In genomic region chr7:106057204-106057961, GRCh38 we compare ENCODE assay signal across 9 cellular contexts. TPM values are rescaled to one million over a fixed set of nuclear protein-coding genes. Genes with fewer than 3 reads are reported as not detected.
A peak's percentile ranks its signal among the peaks of the same experiment; 100 is the strongest.
DNase-seq lines count a peak whose midpoint lies in the region; ATAC-seq and TF ChIP-seq lines count a peak whose summit lies in the region.
"Had no signal": no experiment of that assay in that cellular context is flagged by ENCODE, and none has a peak within 500 bp of the region (broad histone marks: within the 10 kb centered on the region; RNA-seq: fewer than 3 reads in every experiment).

No MANE protein-coding gene starts in this region.

- no peaks in the 10 kb centered on the region for H3K36me3 ChIP-seq in CD4-positive, CD25-positive, alpha-beta regulatory T cell (ENCODE audit: control insufficient read depth, insufficient read depth, low read length)
- H3K36me3 ChIP-seq in GM23338 (ENCODE audit: insufficient read depth) (no peaks in the 10 kb centered on the region), neuronal stem cell (replicated peaks in 1 of 2; ENCODE audit: control insufficient read depth in 2 of 2, insufficient read depth in 2 of 2, low read length in 2 of 2) (no peaks in the 10 kb centered on the region)
- H3K36me3 ChIP-seq: right atrium auricular region had no signal

- POLR2A ChIA-PET in activated naive CD8-positive, alpha-beta T cell treated with anti-CD3 and anti-CD28 coated beads, Interleukin-2, amount 10 ng/mL, durations not matched to agents 7 days and 5 days (lab: Charles Lee): interaction anchor here (1.9 kb wide), 1 partner anchor 55 kb away, joined by 11 read pairs; the partner anchor contains the start of gene SYPL1

- peaks cover 2% of the 10 kb centered on the region; the same call in 1 of the 2 replicates for H3K9me2 ChIP-seq in GM23338 (ENCODE audit: insufficient read depth)

- no peaks in the 10 kb centered on the region for H3K36me3 Mint-ChIP-seq in CD4-positive, CD25-positive, alpha-beta regulatory T cell
- H3K36me3 Mint-ChIP-seq in GM23338 (ENCODE audit: low read depth): peaks cover 6% of the 10 kb centered on the region
- H3K36me3 Mint-ChIP-seq in activated naive CD8-positive, alpha-beta T cell treated with anti-CD3 and anti-CD28 coated beads, Interleukin-2, amount 10 ng/mL, durations not matched to agents 7 days and 5 days: no peaks in the 10 kb centered on the region
- no peaks in the 10 kb centered on the region for H3K36me3 Mint-ChIP-seq in immature natural killer cell

- H3K14ac ChIP-seq in neuronal stem cell (ENCODE audit: low read length): no peak overlapping the region

- H3K27me3 Mint-ChIP-seq in CD4-positive, CD25-positive, alpha-beta regulatory T cell: peaks cover 7% of the 10 kb centered on the region
- peaks cover 6% of the 10 kb centered on the region for H3K27me3 Mint-ChIP-seq in GM23338 (ENCODE audit: insufficient read depth, low read depth, poor library complexity)
- H3K27me3 Mint-ChIP-seq in activated naive CD8-positive, alpha-beta T cell treated with anti-CD3 and anti-CD28 coated beads, Interleukin-2, amount 10 ng/mL, durations not matched to agents 7 days and 5 days: peaks cover 5% of the 10 kb centered on the region
- peaks cover 4 to 13% (median 5%) of the 10 kb centered on the region in 3 donors for H3K27me3 Mint-ChIP-seq in immature natural killer cell (ENCODE audit: low read depth in 3 of 3)

- H3K27ac Mint-ChIP-seq in CD4-positive, CD25-positive, alpha-beta regulatory T cell: peak overlapping the region in 2 of 3 donors; percentile 54 to 82
- H3K27ac Mint-ChIP-seq in GM23338 (no peak overlapping the region), immature natural killer cell (no peak overlapping the region)
- peak overlapping the region; percentile 52 for H3K27ac Mint-ChIP-seq in activated naive CD8-positive, alpha-beta T cell treated with anti-CD3 and anti-CD28 coated beads, Interleukin-2, amount 10 ng/mL, durations not matched to agents 7 days and 5 days

- H2AFZ ChIP-seq in GM23338: peak overlapping the region; percentile 96
- peak overlapping the region; percentile 98 for H2AFZ ChIP-seq in neuronal stem cell (ENCODE audit: low read length)

- H3K9me3 Mint-ChIP-seq in CD4-positive, CD25-positive, alpha-beta regulatory T cell: no peaks in the 10 kb centered on the region
- peaks cover 15% of the 10 kb centered on the region for H3K9me3 Mint-ChIP-seq in GM23338
- no peaks in the 10 kb centered on the region for H3K9me3 Mint-ChIP-seq in activated naive CD8-positive, alpha-beta T cell treated with anti-CD3 and anti-CD28 coated beads, Interleukin-2, amount 10 ng/mL, durations not matched to agents 7 days and 5 days
- H3K9me3 Mint-ChIP-seq in immature natural killer cell: no peaks in the 10 kb centered on the region

- ATAC-seq in CD4-positive, CD25-positive, alpha-beta regulatory T cell (ENCODE audit: low read depth in 2 of 2): no peak
- no peak for ATAC-seq in GM23338
- peak; percentile 9 for ATAC-seq in activated naive CD8-positive, alpha-beta T cell treated with anti-CD3 and anti-CD28 coated beads, Interleukin-2, amount 10 ng/mL, durations not matched to agents 7 days and 5 days (ENCODE audit: low read depth)

- peaks cover 0 to 30% (median 15%) of the 10 kb centered on the region in 4 donors for H3K4me1 Mint-ChIP-seq in CD4-positive, CD25-positive, alpha-beta regulatory T cell
- peaks cover 16% of the 10 kb centered on the region for H3K4me1 Mint-ChIP-seq in GM23338
- H3K4me1 Mint-ChIP-seq in activated naive CD8-positive, alpha-beta T cell treated with anti-CD3 and anti-CD28 coated beads, Interleukin-2, amount 10 ng/mL, durations not matched to agents 7 days and 5 days: peaks cover 32% of the 10 kb centered on the region
- H3K4me1 Mint-ChIP-seq in immature natural killer cell: peaks cover 6 to 7% of the 10 kb centered on the region in 2 donors

- H3K4me2 ChIP-seq in GM23338 (no peak overlapping the region), neuronal stem cell (ENCODE audit: insufficient read depth, low read length, poor library complexity, severe bottlenecking) (no peak overlapping the region)

- no peak overlapping the region for H3K9ac ChIP-seq in neuronal stem cell (ENCODE audit: low read depth, low read length, poor library complexity)

- DNase-seq in CD4-positive, CD25-positive, alpha-beta regulatory T cell: no peak
- no peak for DNase-seq in GM23338 (ENCODE audit: low spot score)
- DNase-seq in activated naive CD8-positive, alpha-beta T cell treated with anti-CD3 and anti-CD28 coated beads, Interleukin-2, amount 10 ng/mL, durations not matched to agents 7 days and 5 days: no peak
- no peak for DNase-seq in neuronal stem cell (ENCODE audit: low spot score)
- DNase-seq in NCI-H1092 treated with DMSO at 0.1 percent for 48 hours (lab: John Stamatoyannopoulos, UW): no peak
- DNase-seq in GM13977 (ENCODE audit: low spot score): no peak
- DNase-seq in immature natural killer cell: no peak
- no peak for DNase-seq in stimulated activated CD4-positive, alpha-beta T cell treated with anti-CD3 and anti-CD28 coated beads, Interleukin-2, amount 100 ng/mL, for 48 hours

- no peaks in the 10 kb centered on the region for H3K79me2 ChIP-seq in GM23338 (replicated peaks; ENCODE audit: insufficient read depth)

- no peak overlapping the region for H2BK120ac ChIP-seq in neuronal stem cell (ENCODE audit: low read depth, low read length)

- no peak overlapping the region for H4K91ac ChIP-seq in neuronal stem cell (ENCODE audit: low read depth, low read length, poor library complexity)

- in situ Hi-C loops in GM13977 (cut with MboI; ENCODE audit: low pct_unique_long_range_greater_than_20kb, low sequenced_read_pairs, unreplicated experiment): loop anchor here (5.0 to 25.0 kb wide), 2 partner anchors 90 to 405 kb away; no protein-coding TSS in a partner anchor

- no peak overlapping the region for H3K18ac ChIP-seq in neuronal stem cell (ENCODE audit: low read length)

- no peak overlapping the region for H2BK5ac ChIP-seq in neuronal stem cell (ENCODE audit: low read length)

- H3K79me1 ChIP-seq in neuronal stem cell (ENCODE audit: low read depth, low read length): no peaks in the 10 kb centered on the region

- H2BK12ac ChIP-seq in neuronal stem cell (ENCODE audit: low read length): no peak overlapping the region

- no peak overlapping the region for H2BK15ac ChIP-seq in neuronal stem cell (ENCODE audit: low read length)

- no peaks in the 10 kb centered on the region for H3K27me3 ChIP-seq in CD4-positive, CD25-positive, alpha-beta regulatory T cell (ENCODE audit: control insufficient read depth, insufficient read depth, low read length)
- H3K27me3 ChIP-seq in GM23338 (ENCODE audit: insufficient read depth) (no peaks in the 10 kb centered on the region), neuronal stem cell (ENCODE audit: control insufficient read depth in 3 of 3, insufficient read depth in 3 of 3, low read depth in 1 of 3, low read length in 3 of 3) (peaks cover 0 to 5% (median 0%) of the 10 kb centered on the region in 3 experiments)
- H3K27me3 ChIP-seq: right atrium auricular region had no signal

- H3K4me3 Mint-ChIP-seq in CD4-positive, CD25-positive, alpha-beta regulatory T cell: peak overlapping the region in 2 of 4 donors; percentile 38 to 55
- H3K4me3 Mint-ChIP-seq in GM23338 (no peak overlapping the region), immature natural killer cell (no peak overlapping the region)
- peak overlapping the region; percentile 28 for H3K4me3 Mint-ChIP-seq in activated naive CD8-positive, alpha-beta T cell treated with anti-CD3 and anti-CD28 coated beads, Interleukin-2, amount 10 ng/mL, durations not matched to agents 7 days and 5 days

- H2AK5ac ChIP-seq in neuronal stem cell (ENCODE audit: low read depth, low read length): no peak overlapping the region

- H3K27ac ChIP-seq in CD4-positive, CD25-positive, alpha-beta regulatory T cell (ENCODE audit: insufficient read depth, low read length, poor library complexity, severe bottlenecking): no peak overlapping the region
- H3K27ac ChIP-seq in GM23338 (ENCODE audit: low read depth): no peak overlapping the region
- no peak overlapping the region for H3K27ac ChIP-seq in neuronal stem cell (replicated peaks; ENCODE audit: low read length)
- H3K27ac ChIP-seq: right atrium auricular region had no signal

- WGBS in neuronal stem cell (ENCODE audit: extremely low coverage in 2 of 2, insufficient read length in 2 of 2, insufficient replicate concordance in 1 of 2), 2 donors: no CpG with 5 or more reads among the region's 10 CpGs

- TF ChIP-seq CTCF in GM23338 (conservative IDR thresholded peaks at IDR 0.05; ENCODE audit: low read depth in 2 of 2): no peak; a peak in 1 of 4 replicates
- no peak for TF ChIP-seq CTCF in GM13977 (IDR thresholded peaks at IDR 0.05; ENCODE audit: extremely low read depth, insufficient read depth, missing control alignments)

- peak overlapping the region; percentile 21 for H3K4me3 ChIP-seq in CD4-positive, CD25-positive, alpha-beta regulatory T cell (ENCODE audit: low read depth, low read length)
- H3K4me3 ChIP-seq in GM23338: no peak overlapping the region
- H3K4me3 ChIP-seq in neuronal stem cell (ENCODE audit: low read length in 2 of 2): no peak overlapping the region
- H3K4me3 ChIP-seq: right atrium auricular region had no signal

- peaks cover 11% of the 10 kb centered on the region for H3K4me1 ChIP-seq in CD4-positive, CD25-positive, alpha-beta regulatory T cell (ENCODE audit: control insufficient read depth, insufficient read depth, low read length, poor library complexity, severe bottlenecking)
- H3K4me1 ChIP-seq in GM23338 (ENCODE audit: insufficient read depth) (peaks cover 12% of the 10 kb centered on the region; the same call in 1 of the 2 replicates), neuronal stem cell (ENCODE audit: control insufficient read depth in 2 of 2, insufficient read depth in 1 of 2, low read depth in 1 of 2, low read length in 2 of 2) (peaks cover 8 to 9% of the 10 kb centered on the region in 2 donors)

- no peaks in the 10 kb centered on the region for H3F3A ChIP-seq in GM23338 (replicated peaks; ENCODE audit: low read depth)

- H3K9me3 ChIP-seq in CD4-positive, CD25-positive, alpha-beta regulatory T cell (ENCODE audit: control insufficient read depth in 2 of 2, low read length in 2 of 2): no peaks in the 10 kb centered on the region
- H3K9me3 ChIP-seq in neuronal stem cell (replicated peaks in 1 of 2; ENCODE audit: control insufficient read depth in 2 of 2, insufficient read depth in 1 of 2, low read depth in 1 of 2, low read length in 2 of 2): peaks cover 3 to 16% of the 10 kb centered on the region in 2 donors
- H3K9me3 ChIP-seq: right atrium auricular region had no signal

- H3K4ac ChIP-seq in neuronal stem cell (ENCODE audit: low read length): no peak overlapping the region

- H4K8ac ChIP-seq in neuronal stem cell (ENCODE audit: low read depth, low read length): no peak overlapping the region

- H3K23ac ChIP-seq in neuronal stem cell (ENCODE audit: low read depth, low read length, poor library complexity): no peak overlapping the region

- H4K20me1 ChIP-seq in GM23338 (replicated peaks; ENCODE audit: insufficient read depth): no peaks in the 10 kb centered on the region

RNA-seq across cellular contexts. Expression of gene SYPL1, which starts 54.7 kb away (rescaled TPM):
- 37.8 TPM for total RNA-seq in CD4-positive, CD25-positive, alpha-beta regulatory T cell
- 10 to 100 TPM; 56.7 to 80.7 (median 69.8) TPM for polyA plus RNA-seq in CD4-positive, CD25-positive, alpha-beta regulatory T cell
- 52.7 and 78.1 TPM in 2 replicates for total RNA-seq in GM23338 (2014; rRNA removed; shearing (Covaris generic))
- polyA plus RNA-seq in GM23338 (2016; fragmentation: Nextera tagmentation; extraction: Ambion mirVana) (39.0 and 39.3 TPM in 2 replicates), immature natural killer cell (10 to 100 TPM; 25.3 to 46.5 (median 32.0) TPM)
- total RNA-seq in activated naive CD8-positive, alpha-beta T cell treated with anti-CD3 and anti-CD28 coated beads, Interleukin-2, amount 10 ng/mL, durations not matched to agents 7 days and 5 days: 10 to 100 TPM; 52.2 to 56.5 TPM
- polyA plus RNA-seq in neuronal stem cell (2013, experiment 1 of 2): 24.2 TPM
- 25.2 TPM for polyA plus RNA-seq in neuronal stem cell (2013, experiment 2 of 2)

Comparison
In these comparisons a context has a peak if more than half of its experiments do, and no peak if none do; other contexts are left out.
1. H3K27ac Mint-ChIP-seq: peak in CD4-positive, CD25-positive, alpha-beta regulatory T cell (2 of 3) and activated naive CD8-positive, alpha-beta T cell treated with anti-CD3 and anti-CD28 coated beads, Interleukin-2, amount 10 ng/mL, durations not matched to agents 7 days and 5 days (single experiment); none in GM23338 (single experiment) and immature natural killer cell (0 of 6).